ENCODE assay signal across 9 cellular contexts in the genomic region with DNA sequence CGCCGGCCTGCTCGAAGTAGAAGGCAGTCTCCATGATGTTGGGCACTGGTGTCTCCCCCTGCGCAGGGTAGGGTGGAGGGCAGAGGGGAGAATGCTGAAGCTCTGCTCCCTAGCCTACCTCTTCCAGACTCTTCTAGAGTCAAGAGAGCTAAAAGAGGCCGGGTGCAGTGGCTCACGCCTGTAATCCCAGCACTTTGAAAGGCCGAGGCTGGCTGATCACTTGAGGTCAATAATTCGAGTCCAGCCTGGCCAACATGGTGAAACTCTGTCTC. TPM values are rescaled to one million over a fixed set of nuclear protein-coding genes. Genes with fewer than 3 reads are reported as not detected.
"Had no signal": no experiment of that assay in that cellular context is flagged by ENCODE, and none has a peak within 500 bp of the region (broad histone marks: within the 10 kb centered on the region; RNA-seq: fewer than 3 reads in every experiment).

No MANE protein-coding gene starts in this region.

- DNase-seq: GM23248, GOT3, H9, HCEC 1CT, KG1 had no signal

- H3K4me3 ChIP-seq: GM23248 had no signal

- H2AFZ ChIP-seq: GM23248 had no signal

- H3K9ac ChIP-seq: GM23248 had no signal

- H3K9me3 Mint-ChIP-seq: H9, IgD-negative memory B cell had no signal

- H3K4me3 Mint-ChIP-seq: H9, IgD-negative memory B cell had no signal

- H3K27ac Mint-ChIP-seq: IgD-negative memory B cell had no signal

- FAIRE-seq: H54, HTR-8/SVneo had no signal

- H3K36me3 Mint-ChIP-seq: IgD-negative memory B cell had no signal

- H3K27ac ChIP-seq: GM23248 had no signal

RNA-seq across cellular contexts. Expression of a gene that starts 10.2 kb away (rescaled TPM):
- total RNA-seq: GM23248, HT-29 had no signal
- polyA plus RNA-seq: GM23248, IgD-negative memory B cell had no signal
